25 cellular contexts compared by ENCODE assay signal in genomic region chr2:231292472-231293134, GRCh38.
DNase-seq lines count a peak whose midpoint lies in the region; ATAC-seq and TF ChIP-seq lines count a peak whose summit lies in the region.
"Had no signal": no experiment of that assay in that cellular context is flagged by ENCODE, and none has a peak within 500 bp of the region (broad histone marks: within the 10 kb centered on the region; RNA-seq: fewer than 3 reads in every experiment).

No MANE protein-coding gene starts in this region.

- H3K4me2 ChIP-seq in BLaER1 = 0 out of 2 replicates have a peak overlapping the region, but pooled peaks have one; percentile 73
- no peak overlapping the region for H3K4me2 ChIP-seq in hepatocyte
- H3K4me2 ChIP-seq in neural progenitor cell = no peak overlapping the region
- H3K4me2 ChIP-seq: A549 had no signal

- H3K27me3 ChIP-seq in BLaER1 = no peaks in the 10 kb centered on the region
- no peaks in the 10 kb centered on the region for H3K27me3 ChIP-seq in hepatocyte
- H3K27me3 ChIP-seq in neural progenitor cell = no peaks in the 10 kb centered on the region
- no peaks in the 10 kb centered on the region for H3K27me3 ChIP-seq in BE2C

- TF ChIP-seq CTCF in chondrocyte (IDR thresholded peaks at IDR 0.05) = no peak
- TF ChIP-seq CTCF in hepatocyte (IDR thresholded peaks at IDR 0.05; ENCODE audit: poor library complexity) = no peak
- TF ChIP-seq CTCF in neural progenitor cell (IDR thresholded peaks at IDR 0.05) = no peak
- no peak for TF ChIP-seq CTCF in BE2C (IDR thresholded peaks at IDR 0.05; ENCODE audit: low read depth, low read length)

- H3K4me3 ChIP-seq in BLaER1 (no peak overlapping the region), hepatocyte (no peak overlapping the region), neural progenitor cell (no peak overlapping the region), BE2C (ENCODE audit: low read depth, low read length) (no peak overlapping the region)
- H3K4me3 ChIP-seq: A549, GM12878, GM23248 had no signal

- H3K36me3 ChIP-seq in BLaER1 = no peaks in the 10 kb centered on the region
- H3K36me3 ChIP-seq in hepatocyte (replicated peaks; ENCODE audit: insufficient read depth, low read depth) = no peaks in the 10 kb centered on the region
- H3K36me3 ChIP-seq in neural progenitor cell = no peaks in the 10 kb centered on the region
- H3K36me3 ChIP-seq in BE2C = peaks cover 21% of the 10 kb centered on the region

- H3K9me3 ChIP-seq in BLaER1 (no peaks in the 10 kb centered on the region), hepatocyte (ENCODE audit: low read depth) (no peaks in the 10 kb centered on the region), neural progenitor cell (ENCODE audit: low read depth) (no peaks in the 10 kb centered on the region), BE2C (no peaks in the 10 kb centered on the region)
- H3K9me3 ChIP-seq: A549 had no signal

- H3K9me3 Mint-ChIP-seq in chondrocyte (ENCODE audit: low read depth) (no peaks in the 10 kb centered on the region), neural progenitor cell (no peaks in the 10 kb centered on the region)
- H3K9me3 Mint-ChIP-seq: CD4-positive, CD25-positive, alpha-beta regulatory T cell; CD8-positive, alpha-beta memory T cell; HFFc6; IgD-negative memory B cell had no signal

- peaks cover 21% of the 10 kb centered on the region for H3F3A ChIP-seq in neural progenitor cell (ENCODE audit: low read depth)

- WGBS in hepatocyte (ENCODE audit: low lambda C conversion rate, missing lambda C conversion rate) = 94% methylated on average over 8 of the region's 8 CpGs

- peaks cover 58% of the 10 kb centered on the region for H3K36me3 Mint-ChIP-seq in chondrocyte (ENCODE audit: low read depth)
- H3K36me3 Mint-ChIP-seq in neural progenitor cell = peaks cover 40% of the 10 kb centered on the region
- H3K36me3 Mint-ChIP-seq: CD4-positive, CD25-positive, alpha-beta regulatory T cell; IgD-negative memory B cell had no signal

- H3K4me1 ChIP-seq in BLaER1 (peaks cover 47% of the 10 kb centered on the region), hepatocyte (ENCODE audit: insufficient read depth) (no peaks in the 10 kb centered on the region), neural progenitor cell (peaks cover 15% of the 10 kb centered on the region), BE2C (peaks cover 2% of the 10 kb centered on the region; the same call in 1 of the 2 replicates)

- H3K4me3 Mint-ChIP-seq in chondrocyte (ENCODE audit: unreplicated experiment) (no peak overlapping the region), neural progenitor cell (no peak overlapping the region)
- H3K4me3 Mint-ChIP-seq: CD4-positive, CD25-positive, alpha-beta regulatory T cell; CD8-positive, alpha-beta memory T cell; HFFc6; IgD-negative memory B cell had no signal

- ATAC-seq in GM19324 (IDR thresholded peaks at IDR 0.05; ENCODE audit: low FRiP score, unreplicated experiment) (no peak), HG03442 (IDR thresholded peaks at IDR 0.05; ENCODE audit: unreplicated experiment) (no peak), GM18907 (IDR thresholded peaks at IDR 0.05; ENCODE audit: unreplicated experiment) (no peak)
- ATAC-seq: A549, GM12878, HCT116, HepG2 had no signal

- DNase-seq in chondrocyte (ENCODE audit: low spot score) = no peak
- no peak for DNase-seq in hepatocyte (ENCODE audit: low spot score)
- DNase-seq in neural progenitor cell (ENCODE audit: low spot score) = no peak
- DNase-seq in BE2C = no peak
- DNase-seq: AML-193; C1 segment of cervical spinal cord; CD4-positive, CD25-positive, alpha-beta regulatory T cell; CD8-positive, alpha-beta memory T cell; COR-L47; DMS 273 treated with DMSO at 0.1 percent for 48 hours; DMS53; DND-41; EL; GM23248; HFFc6 had no signal

- H2AFZ ChIP-seq in hepatocyte (no peak overlapping the region), neural progenitor cell (replicated peaks) (no peak overlapping the region)
- H2AFZ ChIP-seq: GM23248 had no signal

- no peaks in the 10 kb centered on the region for H3K9me2 ChIP-seq in hepatocyte (replicated peaks; ENCODE audit: insufficient read depth)

- H3K27ac ChIP-seq in BLaER1 = no peak overlapping the region
- peak overlapping the region; percentile 53 for H3K27ac ChIP-seq in hepatocyte
- no peak overlapping the region for H3K27ac ChIP-seq in neural progenitor cell
- H3K27ac ChIP-seq: 22Rv1, A549, GM23248 had no signal

- H3K27ac Mint-ChIP-seq in chondrocyte (ENCODE audit: unreplicated experiment) = peak overlapping the region; percentile 32
- H3K27ac Mint-ChIP-seq in neural progenitor cell = peak overlapping the region; percentile 35
- H3K27ac Mint-ChIP-seq: CD8-positive, alpha-beta memory T cell; HFFc6; IgD-negative memory B cell had no signal

- no peak overlapping the region for H3K9ac ChIP-seq in BLaER1
- H3K9ac ChIP-seq in neural progenitor cell = no peak overlapping the region
- H3K9ac ChIP-seq: GM23248 had no signal

- H3K79me2 ChIP-seq in hepatocyte = no peaks in the 10 kb centered on the region
- no peaks in the 10 kb centered on the region for H3K79me2 ChIP-seq in neural progenitor cell (ENCODE audit: low read depth)

- H4K20me1 ChIP-seq in BLaER1 (no peaks in the 10 kb centered on the region), hepatocyte (ENCODE audit: insufficient read depth, poor library complexity, severe bottlenecking) (no peaks in the 10 kb centered on the region), neural progenitor cell (ENCODE audit: low read depth) (no peaks in the 10 kb centered on the region)

- H3K4me1 Mint-ChIP-seq in chondrocyte (ENCODE audit: low read depth) = peaks cover 16% of the 10 kb centered on the region
- peaks cover 24% of the 10 kb centered on the region for H3K4me1 Mint-ChIP-seq in neural progenitor cell
- H3K4me1 Mint-ChIP-seq: CD4-positive, CD25-positive, alpha-beta regulatory T cell; CD8-positive, alpha-beta memory T cell had no signal

- no peaks in the 10 kb centered on the region for H3K27me3 Mint-ChIP-seq in chondrocyte (ENCODE audit: low read depth)
- peaks cover 3% of the 10 kb centered on the region for H3K27me3 Mint-ChIP-seq in neural progenitor cell (ENCODE audit: insufficient read depth, low read depth)
